Comparison of ENCODE assay signal across 6 cellular contexts in the genomic region with DNA sequence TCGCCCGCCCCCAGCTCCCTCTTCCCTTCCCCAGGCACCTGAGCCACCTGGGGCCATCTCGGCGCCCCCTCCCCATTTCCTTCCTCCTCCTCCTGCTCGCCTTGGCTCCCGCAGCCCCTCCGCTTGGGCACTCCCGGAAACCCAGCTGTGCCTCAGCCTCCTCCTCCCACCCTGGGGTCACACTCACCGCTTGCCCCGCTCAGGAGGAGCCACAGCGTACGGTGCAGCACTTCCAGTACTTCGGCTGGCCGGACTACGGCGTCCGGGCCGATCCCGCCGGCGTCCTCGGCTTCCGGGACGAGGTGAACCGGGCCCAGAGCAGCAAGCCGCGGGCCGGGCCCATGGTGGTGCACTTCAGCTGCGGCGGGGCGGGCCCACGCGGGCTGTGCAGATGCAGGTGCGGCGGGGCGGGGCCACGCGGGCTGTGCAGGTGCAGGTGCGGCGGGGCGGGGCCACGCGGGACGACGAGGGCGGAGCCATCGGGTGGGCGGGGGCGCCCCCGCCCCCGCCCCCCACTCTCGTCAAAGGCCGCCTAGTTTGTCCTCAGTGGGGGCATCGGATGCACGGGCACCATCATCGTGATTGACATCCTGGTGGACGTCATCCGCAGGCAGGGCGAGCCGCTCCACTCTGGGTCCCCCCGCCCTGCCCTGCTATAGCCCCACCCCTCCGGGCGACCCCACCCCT. TPM values are rescaled to one million over a fixed set of nuclear protein-coding genes. Genes with fewer than 3 reads are reported as not detected.
DNase-seq lines count a peak whose midpoint lies in the region; ATAC-seq and TF ChIP-seq lines count a peak whose summit lies in the region.

No MANE protein-coding gene starts in this region.

- peak overlapping the region; percentile 69 for H3K4me3 ChIP-seq in Jurkat, Clone E6-1 (ENCODE audit: low read length)

- no peaks in the 10 kb centered on the region for H3K36me3 Mint-ChIP-seq in naive B cell

- peak overlapping the region in 5 of 6 donors; percentile 44 to 96 (median 86) for H3K27ac Mint-ChIP-seq in naive B cell

- H3K27ac ChIP-seq in C4-2B, result peak overlapping the region; percentile 75

- peak overlapping the region; percentile 51 to 92 (median 81) for H3K4me3 Mint-ChIP-seq in naive B cell

- no peaks in the 10 kb centered on the region for H3K9me3 Mint-ChIP-seq in naive B cell

- no peak for TF ChIP-seq CTCF in C4-2B (conservative IDR thresholded peaks at IDR 0.05)

- ATAC-seq in naive B cell (ENCODE audit: low read depth in 2 of 2), result peak; percentile 57 to 67

- peaks cover 12 to 27% (median 20%) of the 10 kb centered on the region in 3 donors for H3K4me1 Mint-ChIP-seq in naive B cell

- no peak for DNase-seq in Jurkat, Clone E6-1 (ENCODE audit: low read depth, low spot score)
- peak; percentile 50 for DNase-seq in activated naive CD4-positive, alpha-beta T cell treated with anti-CD3 and anti-CD28 coated beads, Interleukin-2, amount 50 U/mL, for 16 hours
- DNase-seq in naive B cell (peak; percentile 76), C1 segment of cervical spinal cord (lab: John Stamatoyannopoulos, UW) (no peak), NOMO-1 treated with DMSO at 0.1 percent for 48 hours (lab: John Stamatoyannopoulos, UW; ENCODE audit: unreplicated experiment) (no peak)

- H3K27me3 Mint-ChIP-seq in naive B cell, result peaks cover 0 to 13% (median 0%) of the 10 kb centered on the region in 3 donors

RNA-seq across cellular contexts. Expression of gene RNF223, which starts 5.6 kb away (rescaled TPM):
- polyA plus RNA-seq in Jurkat, Clone E6-1 (2012; ENCODE audit: insufficient read depth, insufficient read length), result not detected
- not detected for polyA plus RNA-seq in naive B cell (ENCODE audit: low read depth in 6 of 6)

RNA-seq across cellular contexts. Expression of gene C1orf159, which starts 47.4 kb away (rescaled TPM):
- polyA plus RNA-seq in Jurkat, Clone E6-1 (2012; ENCODE audit: insufficient read depth, insufficient read length), result 11.3 TPM
- polyA plus RNA-seq in naive B cell (ENCODE audit: low read depth in 6 of 6), result 1 to 10 TPM in 5 of 6 donors, not detected in 1; 2.0 to 6.3 (median 4.3) TPM

RNA-seq across cellular contexts. Expression of gene AGRN, which starts 48.6 kb away (rescaled TPM):
- 31.5 TPM for polyA plus RNA-seq in Jurkat, Clone E6-1 (2012; ENCODE audit: insufficient read depth, insufficient read length)
- under 1 TPM in 2 of 6 donors, not detected in 4; 0.04 to 0.52 TPM for polyA plus RNA-seq in naive B cell (ENCODE audit: low read depth in 6 of 6)

RNA-seq across cellular contexts. Expression of gene ISG15, which starts 55.2 kb away (rescaled TPM):
- polyA plus RNA-seq in Jurkat, Clone E6-1 (2012; ENCODE audit: insufficient read depth, insufficient read length), result 112 TPM
- 100 to 1,000 TPM in 4 of 6 donors, 10 to 100 TPM in 2; 55.1 to 183 (median 124) TPM for polyA plus RNA-seq in naive B cell (ENCODE audit: low read depth in 6 of 6)

Comparison
In these comparisons a context has a peak if more than half of its experiments do, and no peak if none do; other contexts are left out.
1. DNase-seq: peak in activated naive CD4-positive, alpha-beta T cell treated with anti-CD3 and anti-CD28 coated beads, Interleukin-2, amount 50 U/mL, for 16 hours (single experiment) and naive B cell (single experiment); none in Jurkat, Clone E6-1 (single experiment), C1 segment of cervical spinal cord (0 of 14) and NOMO-1 treated with DMSO at 0.1 percent for 48 hours (single experiment).